24 cellular contexts compared by ENCODE assay signal in genomic region chr11:8822476-8822875, GRCh38.
DNase-seq lines count a peak whose midpoint lies in the region; ATAC-seq and TF ChIP-seq lines count a peak whose summit lies in the region.
"Had no signal": no experiment of that assay in that cellular context is flagged by ENCODE, and none has a peak within 500 bp of the region (broad histone marks: within the 10 kb centered on the region; RNA-seq: fewer than 3 reads in every experiment).

No MANE protein-coding gene starts in this region.

- H3K18ac ChIP-seq in H9 (ENCODE audit: insufficient read length, low read depth, low read length), result no peak overlapping the region

- H3K36me3 ChIP-seq in ectodermal cell (ENCODE audit: control insufficient read depth, insufficient read depth, low read length), result no peaks in the 10 kb centered on the region
- H3K36me3 ChIP-seq in iPS-20b (ENCODE audit: insufficient read depth, low read depth, low read length), result no peaks in the 10 kb centered on the region
- H3K36me3 ChIP-seq: BLaER1 had no signal

- H3K79me2 ChIP-seq in H9 (ENCODE audit: insufficient read depth, low read length), result no peaks in the 10 kb centered on the region

- no peak overlapping the region for H2BK120ac ChIP-seq in H9 (ENCODE audit: low read depth, low read length, poor library complexity, severe bottlenecking)

- H3K56ac ChIP-seq in H9 (ENCODE audit: insufficient read length, low read depth, low read length), result no peak overlapping the region

- no peak overlapping the region for H3K4ac ChIP-seq in H9 (ENCODE audit: low read depth, low read length)

- no peaks in the 10 kb centered on the region for H4K20me1 ChIP-seq in H9 (ENCODE audit: control insufficient read depth, insufficient read depth, insufficient read length)
- H4K20me1 ChIP-seq: BLaER1 had no signal

- peak overlapping the region in 1 of 2 experiments; percentile 53; a peak in 1 of 5 replicates for H3K4me3 Mint-ChIP-seq in H9
- H3K4me3 Mint-ChIP-seq in stimulated activated naive CD8-positive, alpha-beta T cell treated with anti-CD3 and anti-CD28 coated beads, Interleukin-15, amount 100 ng/mL, for 72 hours, result no peak overlapping the region
- H3K4me3 Mint-ChIP-seq in stimulated activated naive B cell treated with anti-CD40 and anti-IgM and Interleukin-4, amounts not matched to agents 10 μg/mL and 1 μg/mL and 100 μg/mL, for 72 hours, result no peak overlapping the region
- H3K4me3 Mint-ChIP-seq: CD4-positive, CD25-positive, alpha-beta regulatory T cell had no signal

- no peak for ATAC-seq in stimulated activated naive CD8-positive, alpha-beta T cell treated with anti-CD3 and anti-CD28 coated beads, Interleukin-15, amount 100 ng/mL, for 72 hours
- ATAC-seq in stimulated activated naive B cell treated with anti-CD40 and anti-IgM and Interleukin-4, amounts not matched to agents 10 μg/mL and 1 μg/mL and 100 μg/mL, for 72 hours (replicated peaks), result no peak
- ATAC-seq in HG02970 (IDR thresholded peaks at IDR 0.05; ENCODE audit: low FRiP score, unreplicated experiment) (no peak), GM21737 (IDR thresholded peaks at IDR 0.05; ENCODE audit: unreplicated experiment) (no peak)
- ATAC-seq: PC-3 had no signal

- peaks cover 0 to 4% (median 1%) of the 10 kb centered on the region in 3 experiments; a peak in 2 of 7 replicates for H3K36me3 Mint-ChIP-seq in H9 (ENCODE audit: insufficient read depth in 1 of 3, low read depth in 3 of 3)
- no peaks in the 10 kb centered on the region for H3K36me3 Mint-ChIP-seq in stimulated activated naive B cell treated with anti-CD40 and anti-IgM and Interleukin-4, amounts not matched to agents 10 μg/mL and 1 μg/mL and 100 μg/mL, for 72 hours
- H3K36me3 Mint-ChIP-seq: CD4-positive, CD25-positive, alpha-beta regulatory T cell had no signal

- H4K91ac ChIP-seq in H9 (ENCODE audit: insufficient read length, low read depth, low read length), result no peak overlapping the region

- peaks cover 10% of the 10 kb centered on the region; the same call in 1 of the 2 replicates for H3K4me1 ChIP-seq in H9 (ENCODE audit: insufficient read depth, low read length)
- peaks cover 30% of the 10 kb centered on the region for H3K4me1 ChIP-seq in ectodermal cell (ENCODE audit: control insufficient read depth, insufficient read depth, low read length)
- peaks cover 30% of the 10 kb centered on the region for H3K4me1 ChIP-seq in iPS-20b (ENCODE audit: insufficient read depth, low read length)

- no peaks in the 10 kb centered on the region for H3K79me1 ChIP-seq in H9 (ENCODE audit: insufficient read depth, low read depth, low read length, poor library complexity, severe bottlenecking)

- H3K9me3 ChIP-seq in H9 (ENCODE audit: control insufficient read depth, low read depth, low read length) (no peaks in the 10 kb centered on the region), ectodermal cell (ENCODE audit: control insufficient read depth, low read length) (no peaks in the 10 kb centered on the region), iPS-20b (ENCODE audit: insufficient read depth, low read depth, low read length) (no peaks in the 10 kb centered on the region)
- H3K9me3 ChIP-seq: BLaER1, SJCRH30 had no signal

- no peak overlapping the region for H2AK5ac ChIP-seq in H9 (ENCODE audit: insufficient read length, low read length)

- no peak overlapping the region for H3K23ac ChIP-seq in H9 (ENCODE audit: insufficient read length, low read depth, low read length)

- peaks cover 3 to 4% of the 10 kb centered on the region in 2 experiments; a peak in 4 of 5 replicates for H3K9me3 Mint-ChIP-seq in H9
- no peaks in the 10 kb centered on the region for H3K9me3 Mint-ChIP-seq in stimulated activated naive CD8-positive, alpha-beta T cell treated with anti-CD3 and anti-CD28 coated beads, Interleukin-15, amount 100 ng/mL, for 72 hours
- H3K9me3 Mint-ChIP-seq in stimulated activated naive B cell treated with anti-CD40 and anti-IgM and Interleukin-4, amounts not matched to agents 10 μg/mL and 1 μg/mL and 100 μg/mL, for 72 hours, result no peaks in the 10 kb centered on the region

- no peak for TF ChIP-seq CTCF in H9 (conservative IDR thresholded peaks at IDR 0.05)

- H4K5ac ChIP-seq in H9 (ENCODE audit: insufficient read length, low read depth, low read length), result no peak overlapping the region

- H3K27me3 Mint-ChIP-seq in H9 (ENCODE audit: low read depth), result no peaks in the 10 kb centered on the region; the same call in 1 of the 2 replicates
- no peaks in the 10 kb centered on the region for H3K27me3 Mint-ChIP-seq in stimulated activated naive CD8-positive, alpha-beta T cell treated with anti-CD3 and anti-CD28 coated beads, Interleukin-15, amount 100 ng/mL, for 72 hours
- H3K27me3 Mint-ChIP-seq in stimulated activated naive B cell treated with anti-CD40 and anti-IgM and Interleukin-4, amounts not matched to agents 10 μg/mL and 1 μg/mL and 100 μg/mL, for 72 hours, result peaks cover 0 to 4% of the 10 kb centered on the region in 2 donors

- peak; percentile 47 for DNase-seq in H9
- DNase-seq in stimulated activated naive CD8-positive, alpha-beta T cell treated with anti-CD3 and anti-CD28 coated beads, Interleukin-15, amount 100 ng/mL, for 72 hours, result no peak
- DNase-seq in stimulated activated naive B cell treated with anti-CD40 and anti-IgM and Interleukin-4, amounts not matched to agents 10 μg/mL and 1 μg/mL and 100 μg/mL, for 72 hours, result no peak
- DNase-seq: CD4-positive, CD25-positive, alpha-beta regulatory T cell; DMS153; DND-41; HCEC 1CT; KBM-7; MV-4-11; NCI-H1105 treated with DMSO at 0.1 percent for 48 hours; NCI-H146; NCI-H1930; NCI-H2107; NCI-H446; NCI-H524 treated with DMSO at 0.1 percent for 48 hours; NCI-H774; NK-92 treated with Interleukin-12 subunit alpha and Interleukin-12 subunit beta, amount 100 ng/mL, for 24 hours; PC-3; SJCRH30 had no signal

- H3K27ac ChIP-seq in H9 (ENCODE audit: insufficient read length, low read depth, low read length), result no peak overlapping the region
- peak overlapping the region; percentile 46 for H3K27ac ChIP-seq in ectodermal cell (ENCODE audit: insufficient read depth, low read depth, low read length, poor library complexity, severe bottlenecking)
- no peak overlapping the region for H3K27ac ChIP-seq in iPS-20b (ENCODE audit: low read length)
- H3K27ac ChIP-seq: BLaER1, SJCRH30 had no signal

- no peak overlapping the region for H2AFZ ChIP-seq in H9 (ENCODE audit: low read length)

- H3K9ac ChIP-seq in H9 (ENCODE audit: extremely low read depth, insufficient read length, low read length), result no peak overlapping the region
- no peak overlapping the region; the same call in 1 of the 2 replicates for H3K9ac ChIP-seq in iPS-20b (ENCODE audit: low read depth, low read length)
- H3K9ac ChIP-seq: BLaER1 had no signal

- no peak overlapping the region for H2BK15ac ChIP-seq in H9 (ENCODE audit: low read depth, low read length)

- H3K27me3 ChIP-seq in H9 (ENCODE audit: insufficient read depth, low read length) (no peaks in the 10 kb centered on the region), ectodermal cell (ENCODE audit: control insufficient read depth, insufficient read depth, low read length, poor library complexity, severe bottlenecking) (no peaks in the 10 kb centered on the region), iPS-20b (ENCODE audit: insufficient read depth, low read length) (no peaks in the 10 kb centered on the region)
- H3K27me3 ChIP-seq: BLaER1, SJCRH30 had no signal

- H2BK20ac ChIP-seq in H9 (ENCODE audit: low read depth, low read length, poor library complexity, severe bottlenecking), result no peak overlapping the region

- no peak overlapping the region for H3K14ac ChIP-seq in H9 (ENCODE audit: insufficient read depth, low read length)

- H3T11ph ChIP-seq in H9 (ENCODE audit: low read length), result no peak overlapping the region

- H3K4me2 ChIP-seq in H9 (ENCODE audit: insufficient read depth, insufficient read length, low read length), result no peak overlapping the region
- H3K4me2 ChIP-seq: BLaER1 had no signal

- H4K8ac ChIP-seq in H9 (replicated peaks; ENCODE audit: insufficient read length, low read depth, low read length), result no peak overlapping the region

- H3K27ac Mint-ChIP-seq in H9, result peak overlapping the region in 2 of 3 experiments; percentile 84 to 93; a peak in 5 of 7 replicates
- H3K27ac Mint-ChIP-seq in stimulated activated naive CD8-positive, alpha-beta T cell treated with anti-CD3 and anti-CD28 coated beads, Interleukin-15, amount 100 ng/mL, for 72 hours, result no peak overlapping the region
- H3K27ac Mint-ChIP-seq in stimulated activated naive B cell treated with anti-CD40 and anti-IgM and Interleukin-4, amounts not matched to agents 10 μg/mL and 1 μg/mL and 100 μg/mL, for 72 hours, result no peak overlapping the region
- H3K27ac Mint-ChIP-seq: CD4-positive, CD25-positive, alpha-beta regulatory T cell had no signal

- no peaks in the 10 kb centered on the region for H3K23me2 ChIP-seq in H9 (ENCODE audit: insufficient read length, low read depth, low read length, poor library complexity, severe bottlenecking)

- H3K4me3 ChIP-seq in ectodermal cell (ENCODE audit: insufficient read depth, low read depth, low read length), result no peak overlapping the region
- H3K4me3 ChIP-seq in iPS-20b (ENCODE audit: low read length), result peak overlapping the region; percentile 7; the same call in 1 of the 2 replicates
- H3K4me3 ChIP-seq: BLaER1, SJCRH30 had no signal

- WGBS in H9 (ENCODE audit: extremely low coverage, insufficient read length, low lambda C conversion rate), result no CpG with 5 or more reads among the region's 6 CpGs
- 32 to 36% methylated on average over 6 of the region's 6 CpGs for WGBS in ectodermal cell, 2 experiments

- H2BK5ac ChIP-seq in H9 (ENCODE audit: insufficient read length, low read length), result no peak overlapping the region

- no peak overlapping the region for H2BK12ac ChIP-seq in H9 (ENCODE audit: insufficient read length, low read depth, low read length)

- H3K4me1 Mint-ChIP-seq in H9, result peaks cover 15 to 23% of the 10 kb centered on the region in 2 experiments
- no peaks in the 10 kb centered on the region for H3K4me1 Mint-ChIP-seq in stimulated activated naive CD8-positive, alpha-beta T cell treated with anti-CD3 and anti-CD28 coated beads, Interleukin-15, amount 100 ng/mL, for 72 hours
- H3K4me1 Mint-ChIP-seq in stimulated activated naive B cell treated with anti-CD40 and anti-IgM and Interleukin-4, amounts not matched to agents 10 μg/mL and 1 μg/mL and 100 μg/mL, for 72 hours, result no peaks in the 10 kb centered on the region
- H3K4me1 Mint-ChIP-seq: CD4-positive, CD25-positive, alpha-beta regulatory T cell had no signal

Comparison
In these comparisons a context has a peak if more than half of its experiments do, and no peak if none do; other contexts are left out.
1. H3K27ac Mint-ChIP-seq: peak in H9 (2 of 3); none in stimulated activated naive CD8-positive, alpha-beta T cell treated with anti-CD3 and anti-CD28 coated beads, Interleukin-15, amount 100 ng/mL, for 72 hours (0 of 2) and stimulated activated naive B cell treated with anti-CD40 and anti-IgM and Interleukin-4, amounts not matched to agents 10 μg/mL and 1 μg/mL and 100 μg/mL, for 72 hours (single experiment).